Comparison of ENCODE assay signal across 19 cellular contexts in genomic region chr4:75180217-75180616, GRCh38.
A peak's percentile ranks its signal among the peaks of the same experiment; 100 is the strongest.
DNase-seq lines count a peak whose midpoint lies in the region; ATAC-seq and TF ChIP-seq lines count a peak whose summit lies in the region.
"Had no signal": no experiment of that assay in that cellular context is flagged by ENCODE, and none has a peak within 500 bp of the region (broad histone marks: within the 10 kb centered on the region; RNA-seq: fewer than 3 reads in every experiment).

No MANE protein-coding gene starts in this region.

- in situ Hi-C loops in mammary epithelial cell (cut with MboI; ENCODE audit: low sequenced_read_pairs in 2 of 2) = no loop called here

- H3K36me3 ChIP-seq in mammary epithelial cell (ENCODE audit: insufficient read depth, low read length) (no peaks in the 10 kb centered on the region), breast epithelium (no peaks in the 10 kb centered on the region), OCI-LY3 (replicated peaks; ENCODE audit: low read depth, low read length) (peaks cover 12% of the 10 kb centered on the region)
- H3K36me3 ChIP-seq: spleen had no signal

- no peak overlapping the region for H3K9ac ChIP-seq in mammary epithelial cell (ENCODE audit: insufficient read depth, low read length)
- H3K9ac ChIP-seq in OCI-LY3 (ENCODE audit: low read length) = peak overlapping the region; percentile 78; the same call in 1 of the 2 replicates

- TF ChIP-seq CTCF in mammary epithelial cell (conservative IDR thresholded peaks at IDR 0.05 in 1 of 2, IDR thresholded peaks at IDR 0.05 in 1 of 2; ENCODE audit: extremely low read depth in 1 of 2, insufficient read depth in 1 of 2, low read depth in 1 of 2, low read length in 2 of 2) = no peak
- no peak for TF ChIP-seq CTCF in breast epithelium (IDR thresholded peaks at IDR 0.05)
- TF ChIP-seq CTCF in OCI-LY3 (IDR thresholded peaks at IDR 0.05; ENCODE audit: low read depth, low read length) = no peak
- TF ChIP-seq CTCF in lower leg skin (IDR thresholded peaks at IDR 0.05) = no peak

- TF ChIP-seq POLR2A in breast epithelium (IDR thresholded peaks at IDR 0.05) (no peak), lower leg skin (IDR thresholded peaks at IDR 0.05) (no peak)

- CTCF ChIA-PET in mammary epithelial cell (lab: Charles Lee; ENCODE audit: low non-redundant PET) = no interaction called here

- H3K27ac ChIP-seq in mammary epithelial cell (ENCODE audit: insufficient read depth, low read depth, low read length) = no peak overlapping the region
- H3K27ac ChIP-seq in breast epithelium = no peak overlapping the region
- H3K27ac ChIP-seq in OCI-LY3 (ENCODE audit: low read length) = peak overlapping the region; percentile 60
- H3K27ac ChIP-seq: body of pancreas had no signal

- BruUV-seq in mammary epithelial cell (replicated peaks; lab: Mats Ljungman, UMichigan) = no TSS peak

- dilution Hi-C loops in mammary epithelial cell (cut with HindIII; ENCODE audit: low sequenced_read_pairs) = no loop called here

- H3K4me1 ChIP-seq in mammary epithelial cell (ENCODE audit: insufficient read depth, low read length) (no peaks in the 10 kb centered on the region), breast epithelium (no peaks in the 10 kb centered on the region), OCI-LY3 (ENCODE audit: low read length) (peaks cover 44% of the 10 kb centered on the region)
- H3K4me1 ChIP-seq: body of pancreas, spleen had no signal

- H4K20me1 ChIP-seq in mammary epithelial cell (ENCODE audit: insufficient read depth, low read length) (no peaks in the 10 kb centered on the region), OCI-LY3 (ENCODE audit: insufficient read depth, low read length) (no peaks in the 10 kb centered on the region)

- H3K9me3 ChIP-seq in mammary epithelial cell (replicated peaks; ENCODE audit: insufficient read depth, low read length) (no peaks in the 10 kb centered on the region), breast epithelium (no peaks in the 10 kb centered on the region), OCI-LY3 (ENCODE audit: insufficient read depth, low read length) (peaks cover 10% of the 10 kb centered on the region; the same call in 1 of the 2 replicates)
- H3K9me3 ChIP-seq: body of pancreas had no signal

- peak overlapping the region; percentile 20 for H2AFZ ChIP-seq in mammary epithelial cell (ENCODE audit: low read depth, low read length)
- H2AFZ ChIP-seq in OCI-LY3 (ENCODE audit: low read depth, low read length) = peak overlapping the region; percentile 97

- DNase-seq in mammary epithelial cell = no peak
- no peak for DNase-seq in breast epithelium (ENCODE audit: low spot score in 2 of 2)
- DNase-seq in left colon = no peak
- DNase-seq in A172 (ENCODE audit: low spot score) = no peak
- DNase-seq in lower leg skin (ENCODE audit: low spot score in 2 of 2) = no peak
- no peak for DNase-seq in NCI-H1048 (lab: John Stamatoyannopoulos, UW)
- DNase-seq in putamen (ENCODE audit: low spot score) = no peak
- DNase-seq: activated CD4-positive, alpha-beta T cell treated with anti-CD3 and anti-CD28 coated beads, Interleukin-2, amount 10 ng/mL, durations not matched to agents 7 days and 5 days; endodermal cell; GF-D8; H7; head of caudate nucleus; NCI-H1694; NCI-H2227 treated with DMSO at 0.1 percent for 48 hours; spleen; stimulated activated CD4-positive, alpha-beta T cell treated with anti-CD3 and anti-CD28 coated beads, Interleukin-4, amount 100 ng/mL, for 4 hours; T-helper 17 cell had no signal

- H3K79me2 ChIP-seq in mammary epithelial cell (ENCODE audit: insufficient read depth, low read length) (no peaks in the 10 kb centered on the region), OCI-LY3 (ENCODE audit: low read length) (no peaks in the 10 kb centered on the region; the same call in 1 of the 2 replicates)

- H3K27me3 ChIP-seq in mammary epithelial cell (ENCODE audit: insufficient read depth, low read length) (no peaks in the 10 kb centered on the region), breast epithelium (no peaks in the 10 kb centered on the region), OCI-LY3 (ENCODE audit: low read depth, low read length) (no peaks in the 10 kb centered on the region)
- H3K27me3 ChIP-seq: body of pancreas, spleen had no signal

- intact Hi-C loops in mammary epithelial cell (cut with micrococcal nuclease) = no loop called here
- intact Hi-C loops in breast epithelium (cut with DNase I; ENCODE audit: low total_unique reads) = no loop called here
- intact Hi-C loops in left colon (cut with DNase I, micrococcal nuclease) = no loop called here
- intact Hi-C loops in lower leg skin (cut with DNase I; ENCODE audit: low total_unique reads) = no loop called here

- no peak overlapping the region for H3K4me3 ChIP-seq in mammary epithelial cell (replicated peaks in 1 of 3; ENCODE audit: insufficient read depth in 1 of 3, low read depth in 2 of 3, low read length in 3 of 3)
- no peak overlapping the region for H3K4me3 ChIP-seq in breast epithelium
- no peak overlapping the region for H3K4me3 ChIP-seq in OCI-LY3 (ENCODE audit: low read length)
- no peak overlapping the region for H3K4me3 ChIP-seq in lower leg skin (ENCODE audit: low read depth, poor library complexity, severe bottlenecking)
- H3K4me3 ChIP-seq: body of pancreas had no signal

- H3K4me2 ChIP-seq in mammary epithelial cell (ENCODE audit: insufficient read depth, low read depth, low read length) (no peak overlapping the region), OCI-LY3 (ENCODE audit: low read length) (peak overlapping the region; percentile 100)

- ATAC-seq in left colon = peak; percentile 52
- ATAC-seq: body of pancreas, T-helper 17 cell had no signal
